In the genomic region with DNA sequence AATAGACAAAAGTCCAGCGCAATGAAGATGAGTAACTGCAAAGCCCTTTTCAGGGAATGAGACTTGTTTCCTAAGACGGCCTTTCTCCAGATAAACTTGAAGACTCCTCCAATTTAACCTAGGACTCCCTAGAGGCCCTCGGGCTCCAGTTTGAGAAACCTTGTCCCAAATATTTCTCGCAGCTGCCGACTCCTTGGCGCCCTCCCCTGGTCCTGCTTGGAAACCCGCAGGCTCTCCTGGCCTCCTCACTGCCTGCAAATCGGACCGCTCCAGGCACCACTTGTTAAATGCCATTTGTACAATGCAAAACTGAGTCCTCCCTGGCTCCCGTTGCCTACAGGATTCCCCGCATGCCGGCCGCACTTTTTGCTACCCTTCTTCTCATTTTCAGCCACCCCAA, we compare ENCODE assay signal across 8 cellular contexts. TPM values are rescaled to one million over a fixed set of nuclear protein-coding genes. Genes with fewer than 3 reads are reported as not detected.
DNase-seq lines count a peak whose midpoint lies in the region; ATAC-seq and TF ChIP-seq lines count a peak whose summit lies in the region.

No MANE protein-coding gene starts in this region.

- H3K27me3 Mint-ChIP-seq in HFFc6 (ENCODE audit: insufficient read depth), result no peaks in the 10 kb centered on the region; the same call in 1 of the 2 replicates

- H3K9me3 Mint-ChIP-seq in HFFc6, result peaks cover 16% of the 10 kb centered on the region

- H3K4me1 Mint-ChIP-seq in HFFc6 (ENCODE audit: low read depth), result no peaks in the 10 kb centered on the region

- peak; percentile 71 for ATAC-seq in SK-N-SH treated with all-trans-retinoic acid at 6 μM for 48 hours
- no peak for ATAC-seq in GM21723 (IDR thresholded peaks at IDR 0.05; ENCODE audit: unreplicated experiment)
- ATAC-seq in GM18498 (IDR thresholded peaks at IDR 0.05; ENCODE audit: unreplicated experiment), result no peak
- ATAC-seq in HG02610 (IDR thresholded peaks at IDR 0.05; ENCODE audit: unreplicated experiment), result no peak

- intact Hi-C loops in cardiac septum (cut with DNase I), result no loop called here

- TF ChIP-seq CTCF in HFFc6 (IDR thresholded peaks at IDR 0.05), result peak; percentile 53

- no peaks in the 10 kb centered on the region; the same call in 1 of the 2 replicates for H3K36me3 Mint-ChIP-seq in HFFc6 (ENCODE audit: low read depth)

- no peak overlapping the region for H3K4me3 Mint-ChIP-seq in HFFc6

- H3K27ac Mint-ChIP-seq in HFFc6, result no peak overlapping the region

- DNase-seq in D341Med (ENCODE audit: low spot score) (peak; percentile 86), HFFc6 (peak; percentile 12), cardiac septum (ENCODE audit: low spot score) (peak; percentile 77), smooth muscle cell of the brain vasculature (ENCODE audit: low read depth, low spot score) (peak; percentile 26)

TF ChIP-seq in SK-N-SH treated with all-trans-retinoic acid at 6 μM for 48 hours, 23 proteins besides CTCF, POLR2A, EP300 and RAD21:
- TF ChIP-seq, protein P1, sequence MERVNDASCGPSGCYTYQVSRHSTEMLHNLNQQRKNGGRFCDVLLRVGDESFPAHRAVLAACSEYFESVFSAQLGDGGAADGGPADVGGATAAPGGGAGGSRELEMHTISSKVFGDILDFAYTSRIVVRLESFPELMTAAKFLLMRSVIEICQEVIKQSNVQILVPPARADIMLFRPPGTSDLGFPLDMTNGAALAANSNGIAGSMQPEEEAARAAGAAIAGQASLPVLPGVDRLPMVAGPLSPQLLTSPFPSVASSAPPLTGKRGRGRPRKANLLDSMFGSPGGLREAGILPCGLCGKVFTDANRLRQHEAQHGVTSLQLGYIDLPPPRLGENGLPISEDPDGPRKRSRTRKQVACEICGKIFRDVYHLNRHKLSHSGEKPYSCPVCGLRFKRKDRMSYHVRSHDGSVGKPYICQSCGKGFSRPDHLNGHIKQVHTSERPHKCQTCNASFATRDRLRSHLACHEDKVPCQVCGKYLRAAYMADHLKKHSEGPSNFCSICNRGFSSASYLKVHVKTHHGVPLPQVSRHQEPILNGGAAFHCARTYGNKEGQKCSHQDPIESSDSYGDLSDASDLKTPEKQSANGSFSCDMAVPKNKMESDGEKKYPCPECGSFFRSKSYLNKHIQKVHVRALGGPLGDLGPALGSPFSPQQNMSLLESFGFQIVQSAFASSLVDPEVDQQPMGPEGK (CRISPR knock-in tag; IDR thresholded peaks at IDR 0.05; ENCODE audit: borderline replicate concordance), result no peak
- TF ChIP-seq RARB (CRISPR knock-in tag; IDR thresholded peaks at IDR 0.05), result no peak
- no peak for TF ChIP-seq ZFP3 (CRISPR knock-in tag; IDR thresholded peaks at IDR 0.05)
- no peak for TF ChIP-seq ESRRG (CRISPR knock-in tag; IDR thresholded peaks at IDR 0.05)
- no peak for TF ChIP-seq OSR1 (CRISPR knock-in tag; IDR thresholded peaks at IDR 0.05)
- TF ChIP-seq TOX (CRISPR knock-in tag; IDR thresholded peaks at IDR 0.05; ENCODE audit: borderline replicate concordance), result no peak
- TF ChIP-seq PPARA (CRISPR knock-in tag; IDR thresholded peaks at IDR 0.05; ENCODE audit: borderline replicate concordance), result no peak
- TF ChIP-seq ZNF8 (CRISPR knock-in tag; IDR thresholded peaks at IDR 0.05), result no peak
- TF ChIP-seq CSDC2 (CRISPR knock-in tag; IDR thresholded peaks at IDR 0.05), result no peak
- TF ChIP-seq, protein P2, sequence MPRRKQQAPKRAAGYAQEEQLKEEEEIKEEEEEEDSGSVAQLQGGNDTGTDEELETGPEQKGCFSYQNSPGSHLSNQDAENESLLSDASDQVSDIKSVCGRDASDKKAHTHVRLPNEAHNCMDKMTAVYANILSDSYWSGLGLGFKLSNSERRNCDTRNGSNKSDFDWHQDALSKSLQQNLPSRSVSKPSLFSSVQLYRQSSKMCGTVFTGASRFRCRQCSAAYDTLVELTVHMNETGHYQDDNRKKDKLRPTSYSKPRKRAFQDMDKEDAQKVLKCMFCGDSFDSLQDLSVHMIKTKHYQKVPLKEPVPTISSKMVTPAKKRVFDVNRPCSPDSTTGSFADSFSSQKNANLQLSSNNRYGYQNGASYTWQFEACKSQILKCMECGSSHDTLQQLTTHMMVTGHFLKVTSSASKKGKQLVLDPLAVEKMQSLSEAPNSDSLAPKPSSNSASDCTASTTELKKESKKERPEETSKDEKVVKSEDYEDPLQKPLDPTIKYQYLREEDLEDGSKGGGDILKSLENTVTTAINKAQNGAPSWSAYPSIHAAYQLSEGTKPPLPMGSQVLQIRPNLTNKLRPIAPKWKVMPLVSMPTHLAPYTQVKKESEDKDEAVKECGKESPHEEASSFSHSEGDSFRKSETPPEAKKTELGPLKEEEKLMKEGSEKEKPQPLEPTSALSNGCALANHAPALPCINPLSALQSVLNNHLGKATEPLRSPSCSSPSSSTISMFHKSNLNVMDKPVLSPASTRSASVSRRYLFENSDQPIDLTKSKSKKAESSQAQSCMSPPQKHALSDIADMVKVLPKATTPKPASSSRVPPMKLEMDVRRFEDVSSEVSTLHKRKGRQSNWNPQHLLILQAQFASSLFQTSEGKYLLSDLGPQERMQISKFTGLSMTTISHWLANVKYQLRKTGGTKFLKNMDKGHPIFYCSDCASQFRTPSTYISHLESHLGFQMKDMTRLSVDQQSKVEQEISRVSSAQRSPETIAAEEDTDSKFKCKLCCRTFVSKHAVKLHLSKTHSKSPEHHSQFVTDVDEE (CRISPR knock-in tag; IDR thresholded peaks at IDR 0.05), result no peak
TF ChIP-seq in SK-N-SH treated with all-trans-retinoic acid at 6 μM for 48 hours: peak in this region for 0.

RNA-seq across cellular contexts. Expression of a gene that starts 36.8 kb away (rescaled TPM):
- not detected for total RNA-seq in HFFc6 (2021; fragmentation: NEBNext Ultra II Directional; extraction: Animal tissue kit (Norgen Biotek cat#: 25700))
- total RNA-seq in cardiac septum, result 0.03 TPM

RNA-seq across cellular contexts. Expression of a gene that starts 54.1 kb away (rescaled TPM):
- total RNA-seq in HFFc6 (2021; fragmentation: NEBNext Ultra II Directional; extraction: Animal tissue kit (Norgen Biotek cat#: 25700)), result under 1 TPM in 3 of 6 experiments, not detected in 3; 0.11 to 0.17 (median 0.14) TPM
- 6.5 TPM for total RNA-seq in cardiac septum

Comparison
In these comparisons a context has a peak if more than half of its experiments do, and no peak if none do; other contexts are left out.
1. DNase-seq: peak in every context shown above with its lines; median percentile 86 in D341Med; 77 in cardiac septum; 26 in smooth muscle cell of the brain vasculature; 12 in HFFc6.